15 cellular contexts compared by ENCODE assay signal in the genomic region with DNA sequence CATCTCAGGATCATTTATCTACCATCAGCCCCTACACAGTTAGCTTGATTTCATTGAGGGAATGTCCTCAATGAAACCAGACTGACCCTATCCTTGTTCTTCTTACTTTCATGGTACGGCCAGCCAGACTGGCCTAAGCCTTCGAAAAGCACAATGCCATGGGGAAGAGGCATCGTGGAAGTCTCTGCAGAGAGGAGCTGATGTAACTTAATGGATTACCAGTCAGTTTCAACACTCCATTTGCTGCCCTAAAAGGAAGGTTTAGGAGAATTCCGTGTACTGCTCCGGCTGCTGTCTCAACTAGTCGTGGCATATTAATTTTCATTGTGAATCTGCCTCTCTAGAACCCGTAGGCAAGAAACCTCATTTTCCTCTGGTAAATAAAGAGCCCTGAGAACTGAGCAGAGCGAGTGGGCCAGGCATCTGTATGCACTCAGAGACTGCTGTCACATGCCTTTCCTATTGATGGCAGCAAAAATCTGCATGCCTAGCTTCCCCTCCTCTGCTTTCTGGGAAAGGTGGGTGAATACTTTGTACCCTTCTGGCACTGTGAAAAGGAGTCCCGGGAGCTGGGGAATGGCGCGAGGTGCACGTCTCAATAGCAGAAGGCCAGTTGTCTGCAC.
"Had no signal": no experiment of that assay in that cellular context is flagged by ENCODE, and none has a peak within 500 bp of the region (broad histone marks: within the 10 kb centered on the region; RNA-seq: fewer than 3 reads in every experiment).

No MANE protein-coding gene starts in this region.

- H3K36me3 ChIP-seq: lower lobe of right lung, neutrophil had no signal

- H2AFZ ChIP-seq: parathyroid adenoma had no signal

- H3K27me3 ChIP-seq: testis had no signal

- H3K27ac ChIP-seq: epithelial cell of prostate, lower lobe of right lung, neutrophil, parathyroid adenoma, testis had no signal

- H3K4me3 ChIP-seq: lower lobe of right lung, testis had no signal

- H3K79me2 ChIP-seq: parathyroid adenoma had no signal

- H3K4me2 ChIP-seq: SK-N-SH had no signal

- H3K9me3 ChIP-seq: lower lobe of right lung, neutrophil, SK-N-SH, testis had no signal

- DNase-seq: activated B cell treated with CpG ODN at 0.5 μM for 24 hours; activated CD4-positive, alpha-beta memory T cell treated with anti-CD3 and anti-CD28 coated beads for 36 hours; activated CD4-positive, alpha-beta T cell treated with anti-CD3 and anti-CD28 coated beads for 4 hours; activated naive CD8-positive, alpha-beta T cell treated with anti-CD3 and anti-CD28 coated beads, Interleukin-2, amount 10 ng/mL, durations not matched to agents 7 days and 5 days; activated T-cell treated with anti-CD3 and anti-CD28 coated beads for 4 hours; amygdala; hippocampal formation; lower lobe of right lung; natural killer cell; SK-N-SH; stimulated activated CD4-positive, alpha-beta T cell treated with anti-CD3 and anti-CD28 coated beads, Interleukin-2, amount 100 ng/mL, for 24 hours; testis had no signal

- H3K9ac ChIP-seq: parathyroid adenoma, SK-N-SH had no signal

- ATAC-seq: lower lobe of right lung, natural killer cell had no signal

- H3K4me1 ChIP-seq: parathyroid adenoma had no signal
